1 cellular context compared by ENCODE assay signal in genomic region chr5:42994285-42995151, GRCh38.
TF ChIP-seq lines count a peak whose summit lies in the region.

No MANE protein-coding gene starts in this region.

TF ChIP-seq in K562, 482 proteins besides CTCF, POLR2A, EP300 and RAD21 (continued from another document and continues in another):
- TF ChIP-seq ZNF511 (CRISPR knock-in tag; IDR thresholded peaks at IDR 0.05) (0 out of 2 replicates have a peak, but pooled peaks have one; percentile 28), CTBP1 (IDR thresholded peaks at IDR 0.05; ENCODE audit: borderline replicate concordance) (peak; percentile 48; the same call in 1 of the 2 replicates), TRIM25 (IDR thresholded peaks at IDR 0.05; ENCODE audit: borderline replicate concordance) (no peak), NFE2 (IDR thresholded peaks at IDR 0.05; ENCODE audit: low read depth) (no peak; the same call in 1 of the 2 replicates), ZNF830 (CRISPR knock-in tag; IDR thresholded peaks at IDR 0.05) (0 out of 2 replicates have a peak, but pooled peaks have one; percentile 56), TEAD4 (IDR thresholded peaks at IDR 0.05; ENCODE audit: low read length) (peak; percentile 49; the same call in 1 of the 2 replicates), TEAD4 (CRISPR knock-in tag; IDR thresholded peaks at IDR 0.05; ENCODE audit: borderline replicate concordance) (no peak), CTCFL (IDR thresholded peaks at IDR 0.05; ENCODE audit: borderline replicate concordance, insufficient read depth, low read depth, low read length, poor library complexity, severe bottlenecking) (peak; percentile 81), SMARCE1 (IDR thresholded peaks at IDR 0.05) (no peak), HMG20A (CRISPR knock-in tag; conservative IDR thresholded peaks at IDR 0.05) (no peak), SIN3B (IDR thresholded peaks at IDR 0.05; ENCODE audit: low read depth) (0 out of 2 replicates have a peak, but pooled peaks have one; percentile 25), OTX1 (CRISPR knock-in tag; IDR thresholded peaks at IDR 0.05) (no peak), ZNF780A (CRISPR knock-in tag; IDR thresholded peaks at IDR 0.05) (no peak), CBFA2T3 (IDR thresholded peaks at IDR 0.05) (peak; percentile 28; the same call in 1 of the 2 replicates), ZSCAN32 (CRISPR knock-in tag; IDR thresholded peaks at IDR 0.05) (no peak), HDGF (IDR thresholded peaks at IDR 0.05) (no peak), ZNF311 (CRISPR knock-in tag; IDR thresholded peaks at IDR 0.05) (peak; percentile 17; the same call in 1 of the 2 replicates), CXXC5 (CRISPR knock-in tag; IDR thresholded peaks at IDR 0.05) (peak; percentile 60), ZNF584 (CRISPR knock-in tag; IDR thresholded peaks at IDR 0.05; ENCODE audit: low read depth) (no peak), ZNF778 (CRISPR knock-in tag; IDR thresholded peaks at IDR 0.05) (no peak), ZBTB7A (IDR thresholded peaks at IDR 0.05; ENCODE audit: borderline replicate concordance, control insufficient read depth, low read depth, low read length) (peak; percentile 39; the same call in 1 of the 2 replicates), GMEB1 (CRISPR knock-in tag; IDR thresholded peaks at IDR 0.05) (no peak), ZNF121 (CRISPR knock-in tag; conservative IDR thresholded peaks at IDR 0.05) (no peak), HINFP (tag; conservative IDR thresholded peaks at IDR 0.05; ENCODE audit: low read depth) (no peak), ZBTB8A (IDR thresholded peaks at IDR 0.05; ENCODE audit: partially characterized antibody) (no peak), LEF1 (IDR thresholded peaks at IDR 0.05) (no peak), HDAC6 (IDR thresholded peaks at IDR 0.05; ENCODE audit: low read depth, low read length) (no peak), ZC3H8 (IDR thresholded peaks at IDR 0.05) (no peak), SFPQ (IDR thresholded peaks at IDR 0.05; ENCODE audit: low read depth, low read length) (no peak), ZNF395 (CRISPR knock-in tag; IDR thresholded peaks at IDR 0.05) (0 out of 2 replicates have a peak, but pooled peaks have one; percentile 25), ZNF644 (tag; IDR thresholded peaks at IDR 0.05; ENCODE audit: low read depth) (no peak), HMBOX1 (IDR thresholded peaks at IDR 0.05) (peak; percentile 91), ZNF175 (CRISPR knock-in tag; IDR thresholded peaks at IDR 0.05; ENCODE audit: low read depth) (no peak), CC2D1A (IDR thresholded peaks at IDR 0.05) (no peak), NFATC3 (IDR thresholded peaks at IDR 0.05) (no peak), TAL1 (IDR thresholded peaks at IDR 0.05) (no peak)
- TF ChIP-seq, protein P1, sequence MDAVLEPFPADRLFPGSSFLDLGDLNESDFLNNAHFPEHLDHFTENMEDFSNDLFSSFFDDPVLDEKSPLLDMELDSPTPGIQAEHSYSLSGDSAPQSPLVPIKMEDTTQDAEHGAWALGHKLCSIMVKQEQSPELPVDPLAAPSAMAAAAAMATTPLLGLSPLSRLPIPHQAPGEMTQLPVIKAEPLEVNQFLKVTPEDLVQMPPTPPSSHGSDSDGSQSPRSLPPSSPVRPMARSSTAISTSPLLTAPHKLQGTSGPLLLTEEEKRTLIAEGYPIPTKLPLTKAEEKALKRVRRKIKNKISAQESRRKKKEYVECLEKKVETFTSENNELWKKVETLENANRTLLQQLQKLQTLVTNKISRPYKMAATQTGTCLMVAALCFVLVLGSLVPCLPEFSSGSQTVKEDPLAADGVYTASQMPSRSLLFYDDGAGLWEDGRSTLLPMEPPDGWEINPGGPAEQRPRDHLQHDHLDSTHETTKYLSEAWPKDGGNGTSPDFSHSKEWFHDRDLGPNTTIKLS (IDR thresholded peaks at IDR 0.05; ENCODE audit: borderline replicate concordance, low read depth) = peak; percentile 52; the same call in 1 of the 2 replicates
- TF ChIP-seq, protein P2, sequence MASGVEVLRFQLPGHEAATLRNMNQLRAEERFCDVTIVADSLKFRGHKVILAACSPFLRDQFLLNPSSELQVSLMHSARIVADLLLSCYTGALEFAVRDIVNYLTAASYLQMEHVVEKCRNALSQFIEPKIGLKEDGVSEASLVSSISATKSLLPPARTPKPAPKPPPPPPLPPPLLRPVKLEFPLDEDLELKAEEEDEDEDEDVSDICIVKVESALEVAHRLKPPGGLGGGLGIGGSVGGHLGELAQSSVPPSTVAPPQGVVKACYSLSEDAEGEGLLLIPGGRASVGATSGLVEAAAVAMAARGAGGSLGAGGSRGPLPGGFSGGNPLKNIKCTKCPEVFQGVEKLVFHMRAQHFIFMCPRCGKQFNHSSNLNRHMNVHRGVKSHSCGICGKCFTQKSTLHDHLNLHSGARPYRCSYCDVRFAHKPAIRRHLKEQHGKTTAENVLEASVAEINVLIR (CRISPR knock-in tag; IDR thresholded peaks at IDR 0.05) = no peak
- TF ChIP-seq, protein P3, sequence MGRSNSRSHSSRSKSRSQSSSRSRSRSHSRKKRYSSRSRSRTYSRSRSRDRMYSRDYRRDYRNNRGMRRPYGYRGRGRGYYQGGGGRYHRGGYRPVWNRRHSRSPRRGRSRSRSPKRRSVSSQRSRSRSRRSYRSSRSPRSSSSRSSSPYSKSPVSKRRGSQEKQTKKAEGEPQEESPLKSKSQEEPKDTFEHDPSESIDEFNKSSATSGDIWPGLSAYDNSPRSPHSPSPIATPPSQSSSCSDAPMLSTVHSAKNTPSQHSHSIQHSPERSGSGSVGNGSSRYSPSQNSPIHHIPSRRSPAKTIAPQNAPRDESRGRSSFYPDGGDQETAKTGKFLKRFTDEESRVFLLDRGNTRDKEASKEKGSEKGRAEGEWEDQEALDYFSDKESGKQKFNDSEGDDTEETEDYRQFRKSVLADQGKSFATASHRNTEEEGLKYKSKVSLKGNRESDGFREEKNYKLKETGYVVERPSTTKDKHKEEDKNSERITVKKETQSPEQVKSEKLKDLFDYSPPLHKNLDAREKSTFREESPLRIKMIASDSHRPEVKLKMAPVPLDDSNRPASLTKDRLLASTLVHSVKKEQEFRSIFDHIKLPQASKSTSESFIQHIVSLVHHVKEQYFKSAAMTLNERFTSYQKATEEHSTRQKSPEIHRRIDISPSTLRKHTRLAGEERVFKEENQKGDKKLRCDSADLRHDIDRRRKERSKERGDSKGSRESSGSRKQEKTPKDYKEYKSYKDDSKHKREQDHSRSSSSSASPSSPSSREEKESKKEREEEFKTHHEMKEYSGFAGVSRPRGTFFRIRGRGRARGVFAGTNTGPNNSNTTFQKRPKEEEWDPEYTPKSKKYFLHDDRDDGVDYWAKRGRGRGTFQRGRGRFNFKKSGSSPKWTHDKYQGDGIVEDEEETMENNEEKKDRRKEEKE (IDR thresholded peaks at IDR 0.05; ENCODE audit: borderline replicate concordance in 1 of 2, control insufficient read depth in 1 of 2, low read depth in 2 of 2, low read length in 1 of 2) = 0 out of 4 replicates have a peak, but pooled peaks of 1 of the 2 experiments have one; percentile 78
